ENCODE assay signal across 17 cellular contexts in the genomic region with DNA sequence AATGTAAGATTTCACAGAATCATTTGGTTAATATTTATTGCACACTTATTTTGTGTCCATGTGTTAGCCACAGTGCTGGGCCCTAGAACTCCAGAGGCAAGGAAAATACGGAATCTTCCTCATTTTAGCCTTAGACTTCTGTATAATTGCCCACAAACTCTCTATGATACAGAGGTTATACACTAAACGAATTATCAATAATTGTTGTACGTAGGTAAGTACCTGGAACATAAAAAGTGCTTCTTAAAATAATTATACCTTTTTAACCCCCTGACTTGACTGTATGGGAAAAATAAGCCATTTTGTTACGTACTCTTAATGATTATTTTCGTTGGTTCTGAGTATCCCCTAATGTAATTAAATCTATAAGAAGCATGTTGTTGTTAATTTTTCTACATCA.
DNase-seq lines count a peak whose midpoint lies in the region; ATAC-seq, FAIRE-seq and TF ChIP-seq lines count a peak whose summit lies in the region.
"Had no signal": no experiment of that assay in that cellular context is flagged by ENCODE, and none has a peak within 500 bp of the region (broad histone marks: within the 10 kb centered on the region; RNA-seq: fewer than 3 reads in every experiment).

No MANE protein-coding gene starts in this region.

- no peak overlapping the region for H3K4me3 Mint-ChIP-seq in activated CD8-positive, alpha-beta T cell treated with anti-CD3 and anti-CD28 coated beads for 36 hours
- no peak overlapping the region for H3K4me3 Mint-ChIP-seq in activated CD8-positive, alpha-beta T cell treated with anti-CD3 and anti-CD28 coated beads, Interleukin-2, amount 10 ng/mL, durations not matched to agents 7 days and 5 days
- peak overlapping the region; percentile 21 for H3K4me3 Mint-ChIP-seq in stimulated activated naive CD8-positive, alpha-beta T cell treated with anti-CD3 and anti-CD28 coated beads, Interleukin-15, Interleukin-2, amounts not matched to agents 100 ng/mL and 50 ng/mL, for 24 hours
- H3K4me3 Mint-ChIP-seq in stimulated activated naive CD8-positive, alpha-beta T cell treated with anti-CD3 and anti-CD28 coated beads, Interleukin-15, amount 100 ng/mL, for 72 hours: no peak overlapping the region

- H2AFZ ChIP-seq in GM12878 (ENCODE audit: control insufficient read depth, low read depth, low read length): no peak overlapping the region

- whole genome bisulfite sequencing in GM12878 (ENCODE audit: insufficient coverage, insufficient replicate concordance, low lambda C conversion rate, missing lambda C conversion rate): 97% methylated on average over 5 of the region's 5 CpGs

- no peaks in the 10 kb centered on the region for H3K4me1 ChIP-seq in GM12878 (ENCODE audit: control insufficient read depth, insufficient read depth, low read length)

- H3K27me3 Mint-ChIP-seq in activated CD8-positive, alpha-beta T cell treated with anti-CD3 and anti-CD28 coated beads for 36 hours: no peaks in the 10 kb centered on the region
- H3K27me3 Mint-ChIP-seq in activated CD8-positive, alpha-beta T cell treated with anti-CD3 and anti-CD28 coated beads, Interleukin-2, amount 10 ng/mL, durations not matched to agents 7 days and 5 days (ENCODE audit: low read depth): no peaks in the 10 kb centered on the region
- H3K27me3 Mint-ChIP-seq in stimulated activated naive CD8-positive, alpha-beta T cell treated with anti-CD3 and anti-CD28 coated beads, Interleukin-15, Interleukin-2, amounts not matched to agents 100 ng/mL and 50 ng/mL, for 24 hours: no peaks in the 10 kb centered on the region
- no peaks in the 10 kb centered on the region for H3K27me3 Mint-ChIP-seq in stimulated activated naive CD8-positive, alpha-beta T cell treated with anti-CD3 and anti-CD28 coated beads, Interleukin-15, amount 100 ng/mL, for 72 hours

- BruUV-seq in GM12878 (replicated peaks; lab: Mats Ljungman, UMichigan): no TSS peak

- ATAC-seq in activated CD8-positive, alpha-beta T cell treated with anti-CD3 and anti-CD28 coated beads for 36 hours: no peak
- no peak for ATAC-seq in activated CD8-positive, alpha-beta T cell treated with anti-CD3 and anti-CD28 coated beads, Interleukin-2, amount 10 ng/mL, durations not matched to agents 7 days and 5 days
- no peak for ATAC-seq in stimulated activated naive CD8-positive, alpha-beta T cell treated with anti-CD3 and anti-CD28 coated beads, Interleukin-15, amount 100 ng/mL, for 72 hours
- ATAC-seq in GM12878 (no peak), GM21367 (IDR thresholded peaks at IDR 0.05; ENCODE audit: unreplicated experiment) (no peak)
- ATAC-seq: K562 had no signal

- no peaks in the 10 kb centered on the region for H3K9me3 ChIP-seq in GM12878 (replicated peaks; ENCODE audit: control insufficient read depth, insufficient read depth, low read length)
- H3K9me3 ChIP-seq: BLaER1 treated with 17β-estradiol and CSF1 and Interleukin-3, amounts not matched to agents 10 nM and 100 nM had no signal

- H3K79me2 ChIP-seq in GM12878 (ENCODE audit: control insufficient read depth, insufficient read depth, low read length): no peaks in the 10 kb centered on the region

- H3K36me3 Mint-ChIP-seq in activated CD8-positive, alpha-beta T cell treated with anti-CD3 and anti-CD28 coated beads for 36 hours (ENCODE audit: low read depth): peaks cover 18% of the 10 kb centered on the region
- peaks cover 33% of the 10 kb centered on the region for H3K36me3 Mint-ChIP-seq in activated CD8-positive, alpha-beta T cell treated with anti-CD3 and anti-CD28 coated beads, Interleukin-2, amount 10 ng/mL, durations not matched to agents 7 days and 5 days (ENCODE audit: low read depth)
- H3K36me3 Mint-ChIP-seq in stimulated activated naive CD8-positive, alpha-beta T cell treated with anti-CD3 and anti-CD28 coated beads, Interleukin-15, Interleukin-2, amounts not matched to agents 100 ng/mL and 50 ng/mL, for 24 hours (ENCODE audit: low read depth): peaks cover 18% of the 10 kb centered on the region

- H3K36me3 ChIP-seq in GM12878 (ENCODE audit: control insufficient read depth in 2 of 2, insufficient read depth in 2 of 2, low read length in 1 of 2): peaks cover 0 to 5% of the 10 kb centered on the region in 2 experiments; a peak in 1 of 4 replicates

- no peaks in the 10 kb centered on the region for H4K20me1 ChIP-seq in GM12878 (ENCODE audit: control insufficient read depth, insufficient read depth)
- H4K20me1 ChIP-seq: BLaER1 treated with 17β-estradiol and CSF1 and Interleukin-3, amounts not matched to agents 10 nM and 100 nM had no signal

- no peak overlapping the region for H3K27ac ChIP-seq in GM12878 (ENCODE audit: control insufficient read depth, insufficient read depth)
- H3K27ac ChIP-seq: BLaER1 treated with 17β-estradiol and CSF1 and Interleukin-3, amounts not matched to agents 10 nM and 100 nM had no signal

- POLR2A ChIA-PET in activated CD8-positive, alpha-beta T cell treated with anti-CD3 and anti-CD28 coated beads for 36 hours (lab: Charles Lee): no interaction called here
- POLR2A ChIA-PET in activated CD8-positive, alpha-beta T cell treated with anti-CD3 and anti-CD28 coated beads, Interleukin-2, amount 10 ng/mL, durations not matched to agents 7 days and 5 days (lab: Charles Lee): interaction anchor here (2.2 kb wide), 1 partner anchor 9 kb away, joined by 12 read pairs; no protein-coding TSS in a partner anchor
- POLR2A ChIA-PET in GM12878 (lab: Charles Lee): no interaction called here

- no peak for TF ChIP-seq POLR2A in GM12878 (IDR thresholded peaks at IDR 0.05; ENCODE audit: low read depth, low read length)

- SMC1A ChIA-PET in GM12878 (lab: Charles Lee; ENCODE audit: uncharacterized antibody, unreplicated experiment): interaction anchor here (0.7 to 1.5 kb wide), 2 partner anchors 26 to 83 kb away, joined by 3 to 4 read pairs; no protein-coding TSS in a partner anchor

- RAD21 ChIA-PET in GM12878 (lab: Charles Lee; ENCODE audit: unreplicated experiment): no interaction called here

- intact Hi-C loops in activated CD8-positive, alpha-beta T cell treated with anti-CD3 and anti-CD28 coated beads for 36 hours (cut with micrococcal nuclease): no loop called here
- intact Hi-C loops in GM12878 (cut with micrococcal nuclease; ENCODE audit: unreplicated experiment): no loop called here

- no peaks in the 10 kb centered on the region for H3K9me3 Mint-ChIP-seq in activated CD8-positive, alpha-beta T cell treated with anti-CD3 and anti-CD28 coated beads for 36 hours
- no peaks in the 10 kb centered on the region for H3K9me3 Mint-ChIP-seq in activated CD8-positive, alpha-beta T cell treated with anti-CD3 and anti-CD28 coated beads, Interleukin-2, amount 10 ng/mL, durations not matched to agents 7 days and 5 days (ENCODE audit: insufficient read depth)
- H3K9me3 Mint-ChIP-seq in stimulated activated naive CD8-positive, alpha-beta T cell treated with anti-CD3 and anti-CD28 coated beads, Interleukin-15, Interleukin-2, amounts not matched to agents 100 ng/mL and 50 ng/mL, for 24 hours: no peaks in the 10 kb centered on the region
- H3K9me3 Mint-ChIP-seq in stimulated activated naive CD8-positive, alpha-beta T cell treated with anti-CD3 and anti-CD28 coated beads, Interleukin-15, amount 100 ng/mL, for 72 hours: no peaks in the 10 kb centered on the region

- H3K4me1 Mint-ChIP-seq in activated CD8-positive, alpha-beta T cell treated with anti-CD3 and anti-CD28 coated beads for 36 hours (ENCODE audit: low read depth): peaks cover 37% of the 10 kb centered on the region
- peaks cover 41% of the 10 kb centered on the region for H3K4me1 Mint-ChIP-seq in activated CD8-positive, alpha-beta T cell treated with anti-CD3 and anti-CD28 coated beads, Interleukin-2, amount 10 ng/mL, durations not matched to agents 7 days and 5 days (ENCODE audit: low read depth)
- H3K4me1 Mint-ChIP-seq in stimulated activated naive CD8-positive, alpha-beta T cell treated with anti-CD3 and anti-CD28 coated beads, Interleukin-15, Interleukin-2, amounts not matched to agents 100 ng/mL and 50 ng/mL, for 24 hours (ENCODE audit: low read depth): peaks cover 39% of the 10 kb centered on the region
- peaks cover 24% of the 10 kb centered on the region for H3K4me1 Mint-ChIP-seq in stimulated activated naive CD8-positive, alpha-beta T cell treated with anti-CD3 and anti-CD28 coated beads, Interleukin-15, amount 100 ng/mL, for 72 hours

- no peak overlapping the region for H3K4me2 ChIP-seq in GM12878 (ENCODE audit: control insufficient read depth, insufficient read depth)
- H3K4me2 ChIP-seq: BLaER1 treated with 17β-estradiol and CSF1 and Interleukin-3, amounts not matched to agents 10 nM and 100 nM had no signal

- DNase-seq in activated CD8-positive, alpha-beta T cell treated with anti-CD3 and anti-CD28 coated beads for 36 hours: no peak
- no peak for DNase-seq in activated CD8-positive, alpha-beta T cell treated with anti-CD3 and anti-CD28 coated beads, Interleukin-2, amount 10 ng/mL, durations not matched to agents 7 days and 5 days
- no peak for DNase-seq in stimulated activated naive CD8-positive, alpha-beta T cell treated with anti-CD3 and anti-CD28 coated beads, Interleukin-15, amount 100 ng/mL, for 72 hours
- DNase-seq in GM12878 (ENCODE audit: low read depth, low spot score): no peak
- DNase-seq in epidermal melanocyte (ENCODE audit: insufficient read length, low spot score): no peak
- no peak for DNase-seq in NCI-H345 (lab: John Stamatoyannopoulos, UW)
- DNase-seq: DMS 273 treated with DMSO at 0.1 percent for 48 hours, GF-D8, GOT3, NCI-H1436 treated with DMSO at 0.1 percent for 48 hours, NCI-H2081, NCI-H510A treated with DMSO at 0.1 percent for 48 hours had no signal

- H3K4me3 ChIP-seq in GM12878: no peak overlapping the region
- H3K4me3 ChIP-seq: BLaER1 treated with 17β-estradiol and CSF1 and Interleukin-3, amounts not matched to agents 10 nM and 100 nM; K562 had no signal

- CTCF ChIA-PET in activated CD8-positive, alpha-beta T cell treated with anti-CD3 and anti-CD28 coated beads for 36 hours (lab: Charles Lee): interaction anchor here (1.5 to 2.5 kb wide), 2 partner anchors 87 to 97 kb away, joined by 3 to 7 read pairs; no protein-coding TSS in a partner anchor
- CTCF ChIA-PET in activated CD8-positive, alpha-beta T cell treated with anti-CD3 and anti-CD28 coated beads, Interleukin-2, amount 10 ng/mL, durations not matched to agents 7 days and 5 days (lab: Charles Lee): interaction anchor here (1.2 to 3.2 kb wide), 2 partner anchors 10 to 88 kb away, joined by 3 to 33 read pairs; no protein-coding TSS in a partner anchor
- CTCF ChIA-PET in GM12878 (lab: Yijun Ruan, JAX): interaction anchor here (1.3 to 6.0 kb wide), 3 partner anchors 11 to 138 kb away, joined by 3 to 41 read pairs (median 6); no protein-coding TSS in a partner anchor

- no peak overlapping the region for H3K9ac ChIP-seq in GM12878 (ENCODE audit: control insufficient read depth, insufficient read depth, low read length)
- H3K9ac ChIP-seq: BLaER1 treated with 17β-estradiol and CSF1 and Interleukin-3, amounts not matched to agents 10 nM and 100 nM had no signal

- FAIRE-seq in GM12878 (lab: Jason Lieb, UNC): peak; percentile 31
- FAIRE-seq: GM12892, K562 had no signal

- no peak for TF ChIP-seq EP300 in GM12878 (IDR thresholded peaks at IDR 0.05; ENCODE audit: borderline replicate concordance in 1 of 2, control insufficient read depth in 1 of 2, low read depth in 2 of 2, low read length in 2 of 2)

- in situ Hi-C loops in GM12878 (cut with MboI): no loop called here

- no peak for TF ChIP-seq RAD21 in GM12878 (IDR thresholded peaks at IDR 0.05; ENCODE audit: insufficient read depth, low read depth, low read length)

- TF ChIP-seq CTCF in activated CD8-positive, alpha-beta T cell treated with anti-CD3 and anti-CD28 coated beads for 36 hours (IDR thresholded peaks at IDR 0.05): no peak
- no peak for TF ChIP-seq CTCF in GM12878 (IDR thresholded peaks at IDR 0.05 in 2 of 3, conservative IDR thresholded peaks at IDR 0.05 in 1 of 3; ENCODE audit: control insufficient read depth in 2 of 3, extremely low read depth in 1 of 3, insufficient read depth in 1 of 3, low read depth in 3 of 3, low read length in 3 of 3)

- H3K27ac Mint-ChIP-seq in activated CD8-positive, alpha-beta T cell treated with anti-CD3 and anti-CD28 coated beads for 36 hours: peak overlapping the region; percentile 73
- no peak overlapping the region for H3K27ac Mint-ChIP-seq in activated CD8-positive, alpha-beta T cell treated with anti-CD3 and anti-CD28 coated beads, Interleukin-2, amount 10 ng/mL, durations not matched to agents 7 days and 5 days
- H3K27ac Mint-ChIP-seq in stimulated activated naive CD8-positive, alpha-beta T cell treated with anti-CD3 and anti-CD28 coated beads, Interleukin-15, Interleukin-2, amounts not matched to agents 100 ng/mL and 50 ng/mL, for 24 hours: peak overlapping the region; percentile 58
- H3K27ac Mint-ChIP-seq in stimulated activated naive CD8-positive, alpha-beta T cell treated with anti-CD3 and anti-CD28 coated beads, Interleukin-15, amount 100 ng/mL, for 72 hours: no peak overlapping the region

- H3K27me3 ChIP-seq in GM12878 (replicated peaks in 1 of 2; ENCODE audit: control insufficient read depth in 2 of 2, insufficient read depth in 2 of 2, low read length in 1 of 2): no peaks in the 10 kb centered on the region
- H3K27me3 ChIP-seq: BLaER1 treated with 17β-estradiol and CSF1 and Interleukin-3, amounts not matched to agents 10 nM and 100 nM had no signal

Comparison
In these comparisons a context has a peak if more than half of its experiments do, and no peak if none do; other contexts are left out.
1. H3K27ac Mint-ChIP-seq: peak in activated CD8-positive, alpha-beta T cell treated with anti-CD3 and anti-CD28 coated beads for 36 hours (single experiment) and stimulated activated naive CD8-positive, alpha-beta T cell treated with anti-CD3 and anti-CD28 coated beads, Interleukin-15, Interleukin-2, amounts not matched to agents 100 ng/mL and 50 ng/mL, for 24 hours (single experiment); none in activated CD8-positive, alpha-beta T cell treated with anti-CD3 and anti-CD28 coated beads, Interleukin-2, amount 10 ng/mL, durations not matched to agents 7 days and 5 days (single experiment) and stimulated activated naive CD8-positive, alpha-beta T cell treated with anti-CD3 and anti-CD28 coated beads, Interleukin-15, amount 100 ng/mL, for 72 hours (0 of 2).